12 cellular contexts compared by ENCODE assay signal in the genomic region with DNA sequence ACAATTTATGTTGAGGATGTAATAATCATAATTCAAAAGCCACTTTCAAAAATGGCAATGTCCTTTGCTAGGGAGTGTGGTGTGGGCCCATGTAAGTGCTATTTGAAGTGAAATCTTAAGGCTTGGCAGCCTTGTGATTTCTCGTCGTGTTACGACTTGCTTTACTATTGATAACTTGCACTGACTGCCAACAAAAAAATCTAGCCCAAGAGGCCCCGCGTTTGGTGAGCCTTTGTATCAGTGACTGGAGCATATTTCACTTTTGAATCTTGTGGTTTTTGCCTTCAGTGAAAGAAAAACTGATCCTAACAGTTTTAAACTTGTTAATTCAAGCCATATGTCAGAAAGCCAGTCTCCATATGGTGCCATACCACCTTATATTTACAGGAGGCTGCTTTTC.
"Had no signal": no experiment of that assay in that cellular context is flagged by ENCODE, and none has a peak within 500 bp of the region (broad histone marks: within the 10 kb centered on the region; RNA-seq: fewer than 3 reads in every experiment).

No MANE protein-coding gene starts in this region.

- H3K4me3 Mint-ChIP-seq: activated naive CD8-positive, alpha-beta T cell had no signal

- H3K27me3 ChIP-seq: gastrocnemius medialis, tibial artery had no signal

- ATAC-seq: gastrocnemius medialis; heart left ventricle; right cardiac atrium; stimulated activated naive CD8-positive, alpha-beta T cell treated with anti-CD3 and anti-CD28 coated beads, Interleukin-15, Interleukin-2, amounts not matched to agents 100 U/mL and 50 U/mL, for 24 hours had no signal

- H3K27ac ChIP-seq: gastrocnemius medialis, heart left ventricle, left ventricle myocardium inferior, tibial artery, VCaP had no signal

- H3K27ac Mint-ChIP-seq: activated naive CD8-positive, alpha-beta T cell; progenitor cell of endocrine pancreas had no signal

- H3K36me3 ChIP-seq: gastrocnemius medialis, heart left ventricle, left ventricle myocardium inferior, tibial artery had no signal

- H3K27me3 Mint-ChIP-seq: activated naive CD8-positive, alpha-beta T cell; progenitor cell of endocrine pancreas had no signal

- H3K36me3 Mint-ChIP-seq: activated naive CD8-positive, alpha-beta T cell had no signal

- H3K4me1 ChIP-seq: heart left ventricle, left ventricle myocardium inferior, tibial artery had no signal

- H3K4me3 ChIP-seq: gastrocnemius medialis, heart left ventricle, left ventricle myocardium inferior, tibial artery had no signal

- DNase-seq: activated CD4-positive, alpha-beta T cell treated with anti-CD3 and anti-CD28 coated beads for 1 hour; gastrocnemius medialis; heart left ventricle; left ventricle myocardium inferior; right cardiac atrium; stimulated activated CD4-positive, alpha-beta T cell treated with anti-CD3 and anti-CD28 coated beads, Interleukin-2, amount 100 ng/mL, for 24 hours; stimulated activated naive CD8-positive, alpha-beta T cell treated with anti-CD3 and anti-CD28 coated beads, Interleukin-15, Interleukin-2, amounts not matched to agents 100 U/mL and 50 U/mL, for 24 hours; substantia nigra; tibial artery had no signal

- H3K9me3 ChIP-seq: gastrocnemius medialis, heart left ventricle, left ventricle myocardium inferior, tibial artery had no signal
